Comparison of ENCODE assay signal across 1 cellular context in genomic region chr19:49641688-49642487, GRCh38.
TF ChIP-seq lines count a peak whose summit lies in the region.

Gene SCAF1, plus strand, starts transcription at chr19:49642209. Its CDS starts 2,818 bp downstream, at chr19:49645027.

TF ChIP-seq in WTC11, 78 proteins besides CTCF, POLR2A, EP300 and RAD21 (continued from another document):
- TF ChIP-seq FOXP4 (CRISPR knock-in tag; IDR thresholded peaks at IDR 0.05) = 0 out of 2 replicates have a peak, but pooled peaks have one; percentile 16
- TF ChIP-seq NFATC4 (CRISPR knock-in tag; IDR thresholded peaks at IDR 0.05) = no peak
- TF ChIP-seq NR1H2 (CRISPR knock-in tag; IDR thresholded peaks at IDR 0.05) = no peak
- TF ChIP-seq HMGXB4 (CRISPR knock-in tag; IDR thresholded peaks at IDR 0.05) = no peak
- TF ChIP-seq ZNF219 (CRISPR knock-in tag; IDR thresholded peaks at IDR 0.05; ENCODE audit: borderline replicate concordance) = no peak
- TF ChIP-seq RELA (CRISPR knock-in tag; IDR thresholded peaks at IDR 0.05; ENCODE audit: borderline replicate concordance) = no peak
- 0 out of 2 replicates have a peak, but pooled peaks have one; percentile 62 for TF ChIP-seq IRF1 (CRISPR knock-in tag; IDR thresholded peaks at IDR 0.05)
- peak; percentile 81 for TF ChIP-seq GABPB1 (CRISPR knock-in tag; IDR thresholded peaks at IDR 0.05)
- no peak for TF ChIP-seq ZNF396 (CRISPR knock-in tag; IDR thresholded peaks at IDR 0.05; ENCODE audit: borderline replicate concordance)
- peak; percentile 100 for TF ChIP-seq SP1 (CRISPR knock-in tag; conservative IDR thresholded peaks at IDR 0.05)
- TF ChIP-seq ARID4B (CRISPR knock-in tag; IDR thresholded peaks at IDR 0.05; ENCODE audit: borderline replicate concordance) = no peak
- no peak for TF ChIP-seq AR (CRISPR knock-in tag; IDR thresholded peaks at IDR 0.05)
- no peak for TF ChIP-seq ZBTB21 (CRISPR knock-in tag; IDR thresholded peaks at IDR 0.05; ENCODE audit: borderline replicate concordance)
- TF ChIP-seq ELF4 (CRISPR knock-in tag; IDR thresholded peaks at IDR 0.05; ENCODE audit: low read depth) = no peak
- peak; percentile 96 for TF ChIP-seq CREM (CRISPR knock-in tag; IDR thresholded peaks at IDR 0.05)
- no peak for TF ChIP-seq ERG (CRISPR knock-in tag; IDR thresholded peaks at IDR 0.05)
- no peak for TF ChIP-seq ZNF317 (CRISPR knock-in tag; IDR thresholded peaks at IDR 0.05; ENCODE audit: borderline replicate concordance, low read depth)
- TF ChIP-seq PREB (CRISPR knock-in tag; IDR thresholded peaks at IDR 0.05; ENCODE audit: borderline replicate concordance) = no peak
- TF ChIP-seq SMAD4 (CRISPR knock-in tag; IDR thresholded peaks at IDR 0.05) = no peak
- TF ChIP-seq E2F4 (CRISPR knock-in tag; IDR thresholded peaks at IDR 0.05; ENCODE audit: borderline replicate concordance, low read depth) = peak; percentile 80; the same call in 1 of the 2 replicates
- no peak for TF ChIP-seq ZNF263 (CRISPR knock-in tag; IDR thresholded peaks at IDR 0.05; ENCODE audit: low read depth)
- TF ChIP-seq CBFB (CRISPR knock-in tag; IDR thresholded peaks at IDR 0.05; ENCODE audit: low read depth) = no peak
- no peak for TF ChIP-seq GTF2I (CRISPR knock-in tag; conservative IDR thresholded peaks at IDR 0.05)
- TF ChIP-seq JAZF1 (CRISPR knock-in tag; IDR thresholded peaks at IDR 0.05) = no peak
- peak; percentile 84 for TF ChIP-seq FOXK1 (CRISPR knock-in tag; IDR thresholded peaks at IDR 0.05)
- no peak for TF ChIP-seq ZNF532 (CRISPR knock-in tag; IDR thresholded peaks at IDR 0.05; ENCODE audit: borderline replicate concordance)
- TF ChIP-seq NFE2L1 (CRISPR knock-in tag; IDR thresholded peaks at IDR 0.05) = peak; percentile 81; the same call in 1 of the 2 replicates
